Comparison of ENCODE assay signal across 11 cellular contexts in genomic region chr2:178002038-178002437, GRCh38.
"Had no signal": no experiment of that assay in that cellular context is flagged by ENCODE, and none has a peak within 500 bp of the region (broad histone marks: within the 10 kb centered on the region; RNA-seq: fewer than 3 reads in every experiment).

No MANE protein-coding gene starts in this region.

- H3K4me3 ChIP-seq: GM23248, GM23338, HAP-1 had no signal

- H3K4me1 ChIP-seq: HAP-1 had no signal

- H3K4me2 ChIP-seq: GM23338 had no signal

- H2AFZ ChIP-seq: GM23248, GM23338 had no signal

- FAIRE-seq: H1, H54 had no signal

- H3K9me3 ChIP-seq: HAP-1 had no signal

- H3K27ac ChIP-seq: GM23248 had no signal

- H3K36me3 ChIP-seq: HAP-1 had no signal

- ATAC-seq: GM23338, HCT116 had no signal

- H3K9ac ChIP-seq: GM23248 had no signal

- DNase-seq: GM23248, GOT3, H7, H9, HCEC 1CT, HFFc6 had no signal
